ENCODE assay signal across 8 cellular contexts in the genomic region with DNA sequence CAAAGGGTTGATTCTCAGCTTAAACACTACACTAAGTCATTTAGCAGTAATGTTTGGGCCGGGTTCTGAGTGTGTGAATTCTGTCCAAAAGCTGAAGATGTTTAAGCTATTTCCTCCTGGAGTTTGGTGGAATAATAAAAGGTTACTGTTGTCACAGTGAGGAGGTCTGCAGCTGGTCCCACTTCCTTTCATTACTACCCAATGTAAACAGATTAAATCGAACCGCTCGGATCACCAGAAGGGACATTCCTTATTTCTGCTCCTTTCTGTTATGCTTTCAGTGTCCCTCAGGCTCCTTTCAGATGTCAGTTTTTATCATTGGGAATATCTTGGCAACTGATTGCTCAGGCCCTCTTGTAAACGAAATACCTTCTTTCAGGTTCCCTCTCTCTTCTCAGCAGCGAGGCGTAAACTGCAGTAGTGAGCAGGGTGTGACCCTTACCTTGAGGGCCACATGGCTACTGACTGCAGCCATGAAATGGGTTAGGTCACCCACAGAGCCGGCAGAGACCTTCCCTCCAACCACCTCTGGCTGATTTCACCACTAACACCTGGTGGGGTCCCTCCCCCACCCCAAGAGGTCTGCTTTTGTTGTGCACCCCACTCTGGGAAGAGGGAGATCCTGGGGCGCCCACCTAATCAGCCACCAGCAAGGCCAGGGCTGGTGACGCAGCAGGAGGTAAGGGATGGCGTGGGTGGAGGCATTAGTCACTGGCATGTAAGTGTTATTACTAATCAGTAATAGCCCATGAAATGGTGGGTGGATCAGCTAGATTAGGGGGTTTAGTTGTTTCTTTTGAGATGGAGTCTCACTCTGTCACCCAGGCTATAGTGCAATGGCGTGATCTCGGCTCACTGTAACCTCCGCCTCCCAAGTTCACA.
DNase-seq lines count a peak whose midpoint lies in the region; ATAC-seq, FAIRE-seq and TF ChIP-seq lines count a peak whose summit lies in the region.

No MANE protein-coding gene starts in this region.

- peaks cover 6% of the 10 kb centered on the region for H3K4me1 Mint-ChIP-seq in activated CD8-positive, alpha-beta T cell treated with anti-CD3 and anti-CD28 coated beads for 36 hours (ENCODE audit: low read depth)
- no peaks in the 10 kb centered on the region for H3K4me1 Mint-ChIP-seq in activated CD8-positive, alpha-beta T cell treated with anti-CD3 and anti-CD28 coated beads, Interleukin-2, amount 10 ng/mL, durations not matched to agents 7 days and 5 days (ENCODE audit: low read depth)
- H3K4me1 Mint-ChIP-seq in activated T-cell treated with anti-CD3 and anti-CD28 coated beads, Interleukin-2, amount 50 U/mL, for 4 hours (ENCODE audit: low read depth): peaks cover 3% of the 10 kb centered on the region

- no peak for FAIRE-seq in kidney (lab: Jason Lieb, UNC)

- H3K9me3 ChIP-seq in kidney (ENCODE audit: control insufficient read depth in 1 of 2, low read length in 2 of 2): no peaks in the 10 kb centered on the region

- POLR2A ChIA-PET in activated CD8-positive, alpha-beta T cell treated with anti-CD3 and anti-CD28 coated beads for 36 hours (lab: Charles Lee): interaction anchor here (0.9 kb wide), 1 partner anchor 32 kb away, joined by 3 read pairs; no protein-coding TSS in a partner anchor
- POLR2A ChIA-PET in activated CD8-positive, alpha-beta T cell treated with anti-CD3 and anti-CD28 coated beads, Interleukin-2, amount 10 ng/mL, durations not matched to agents 7 days and 5 days (lab: Charles Lee): no interaction called here

- no peak overlapping the region for H3K4me3 Mint-ChIP-seq in activated CD8-positive, alpha-beta T cell treated with anti-CD3 and anti-CD28 coated beads for 36 hours
- no peak overlapping the region for H3K4me3 Mint-ChIP-seq in activated CD8-positive, alpha-beta T cell treated with anti-CD3 and anti-CD28 coated beads, Interleukin-2, amount 10 ng/mL, durations not matched to agents 7 days and 5 days
- no peak overlapping the region for H3K4me3 Mint-ChIP-seq in activated T-cell treated with anti-CD3 and anti-CD28 coated beads, Interleukin-2, amount 50 U/mL, for 4 hours

- no peaks in the 10 kb centered on the region for H3K4me1 ChIP-seq in kidney (ENCODE audit: control insufficient read depth in 1 of 2, insufficient read depth in 1 of 2, low read depth in 1 of 2, low read length in 2 of 2)

- H3K36me3 ChIP-seq in kidney (ENCODE audit: control insufficient read depth in 1 of 2, insufficient read depth in 2 of 2, low read length in 2 of 2): peaks cover 11 to 16% of the 10 kb centered on the region in 2 donors

- peak; percentile 66 for DNase-seq in activated CD8-positive, alpha-beta T cell treated with anti-CD3 and anti-CD28 coated beads for 36 hours
- no peak for DNase-seq in activated CD8-positive, alpha-beta T cell treated with anti-CD3 and anti-CD28 coated beads, Interleukin-2, amount 10 ng/mL, durations not matched to agents 7 days and 5 days
- DNase-seq in activated T-cell treated with anti-CD3 and anti-CD28 coated beads, Interleukin-2, amount 50 U/mL, for 4 hours: no peak
- DNase-seq in iris pigment epithelial cell (ENCODE audit: low read depth): peak; percentile 89
- DNase-seq in stimulated activated CD8-positive, alpha-beta memory T cell treated with anti-CD3 and anti-CD28 coated beads, Interleukin-7, amount 100 ng/mL, for 48 hours (ENCODE audit: extremely low read depth in 1 of 2, low read depth in 1 of 2): peak; percentile 10 to 28
- DNase-seq in posterior vena cava (ENCODE audit: low spot score): no peak
- no peak for DNase-seq in kidney

- H3K9ac ChIP-seq in kidney (ENCODE audit: low read length in 2 of 2): no peak overlapping the region

- intact Hi-C loops in activated CD8-positive, alpha-beta T cell treated with anti-CD3 and anti-CD28 coated beads for 36 hours (cut with micrococcal nuclease): no loop called here
- intact Hi-C loops in posterior vena cava (cut with DNase I): no loop called here
- intact Hi-C loops in kidney (cut with DNase I): no loop called here

- ATAC-seq in activated CD8-positive, alpha-beta T cell treated with anti-CD3 and anti-CD28 coated beads for 36 hours: peak; percentile 64
- no peak for ATAC-seq in activated CD8-positive, alpha-beta T cell treated with anti-CD3 and anti-CD28 coated beads, Interleukin-2, amount 10 ng/mL, durations not matched to agents 7 days and 5 days
- peak; percentile 70 to 84 for ATAC-seq in activated T-cell treated with anti-CD3 and anti-CD28 coated beads, Interleukin-2, amount 50 U/mL, for 4 hours
- ATAC-seq in GM18519 (IDR thresholded peaks at IDR 0.05; ENCODE audit: low FRiP score, unreplicated experiment): no peak

- no peak overlapping the region for H3K27ac ChIP-seq in kidney (ENCODE audit: low read depth in 2 of 2, low read length in 2 of 2)

- peaks cover 22% of the 10 kb centered on the region for H3K36me3 Mint-ChIP-seq in activated CD8-positive, alpha-beta T cell treated with anti-CD3 and anti-CD28 coated beads for 36 hours (ENCODE audit: low read depth)
- peaks cover 25% of the 10 kb centered on the region for H3K36me3 Mint-ChIP-seq in activated CD8-positive, alpha-beta T cell treated with anti-CD3 and anti-CD28 coated beads, Interleukin-2, amount 10 ng/mL, durations not matched to agents 7 days and 5 days (ENCODE audit: low read depth)
- peaks cover 21% of the 10 kb centered on the region for H3K36me3 Mint-ChIP-seq in activated T-cell treated with anti-CD3 and anti-CD28 coated beads, Interleukin-2, amount 50 U/mL, for 4 hours (ENCODE audit: insufficient read depth)

- no peaks in the 10 kb centered on the region for H3K9me3 Mint-ChIP-seq in activated CD8-positive, alpha-beta T cell treated with anti-CD3 and anti-CD28 coated beads for 36 hours
- no peaks in the 10 kb centered on the region for H3K9me3 Mint-ChIP-seq in activated CD8-positive, alpha-beta T cell treated with anti-CD3 and anti-CD28 coated beads, Interleukin-2, amount 10 ng/mL, durations not matched to agents 7 days and 5 days (ENCODE audit: insufficient read depth)
- no peaks in the 10 kb centered on the region for H3K9me3 Mint-ChIP-seq in activated T-cell treated with anti-CD3 and anti-CD28 coated beads, Interleukin-2, amount 50 U/mL, for 4 hours

- no peak overlapping the region for H3K4me3 ChIP-seq in kidney (ENCODE audit: low read length in 2 of 2)

- no peak for TF ChIP-seq CTCF in activated CD8-positive, alpha-beta T cell treated with anti-CD3 and anti-CD28 coated beads for 36 hours (IDR thresholded peaks at IDR 0.05)
- no peak for TF ChIP-seq CTCF in kidney (IDR thresholded peaks at IDR 0.05; ENCODE audit: borderline replicate concordance, extremely low read depth, insufficient read depth)

- no peaks in the 10 kb centered on the region for H3K27me3 Mint-ChIP-seq in activated CD8-positive, alpha-beta T cell treated with anti-CD3 and anti-CD28 coated beads for 36 hours
- no peaks in the 10 kb centered on the region for H3K27me3 Mint-ChIP-seq in activated CD8-positive, alpha-beta T cell treated with anti-CD3 and anti-CD28 coated beads, Interleukin-2, amount 10 ng/mL, durations not matched to agents 7 days and 5 days (ENCODE audit: low read depth)
- H3K27me3 Mint-ChIP-seq in activated T-cell treated with anti-CD3 and anti-CD28 coated beads, Interleukin-2, amount 50 U/mL, for 4 hours (ENCODE audit: low read depth): no peaks in the 10 kb centered on the region

- CTCF ChIA-PET in activated CD8-positive, alpha-beta T cell treated with anti-CD3 and anti-CD28 coated beads for 36 hours (lab: Charles Lee): interaction anchor here (1.4 kb wide), 1 partner anchor 185 kb away, joined by 4 read pairs; no protein-coding TSS in a partner anchor
- CTCF ChIA-PET in activated CD8-positive, alpha-beta T cell treated with anti-CD3 and anti-CD28 coated beads, Interleukin-2, amount 10 ng/mL, durations not matched to agents 7 days and 5 days (lab: Charles Lee): interaction anchor here (1.6 kb wide), 1 partner anchor 185 kb away, joined by 6 read pairs; no protein-coding TSS in a partner anchor

- H3K27ac Mint-ChIP-seq in activated CD8-positive, alpha-beta T cell treated with anti-CD3 and anti-CD28 coated beads for 36 hours: no peak overlapping the region
- no peak overlapping the region for H3K27ac Mint-ChIP-seq in activated CD8-positive, alpha-beta T cell treated with anti-CD3 and anti-CD28 coated beads, Interleukin-2, amount 10 ng/mL, durations not matched to agents 7 days and 5 days

Comparison
In these comparisons a context has a peak if more than half of its experiments do, and no peak if none do; other contexts are left out.
1. ATAC-seq: peak in activated CD8-positive, alpha-beta T cell treated with anti-CD3 and anti-CD28 coated beads for 36 hours (single experiment) and activated T-cell treated with anti-CD3 and anti-CD28 coated beads, Interleukin-2, amount 50 U/mL, for 4 hours (2 of 2); none in activated CD8-positive, alpha-beta T cell treated with anti-CD3 and anti-CD28 coated beads, Interleukin-2, amount 10 ng/mL, durations not matched to agents 7 days and 5 days (single experiment) and GM18519 (single experiment).
2. DNase-seq: peak in activated CD8-positive, alpha-beta T cell treated with anti-CD3 and anti-CD28 coated beads for 36 hours (single experiment), iris pigment epithelial cell (single experiment) and stimulated activated CD8-positive, alpha-beta memory T cell treated with anti-CD3 and anti-CD28 coated beads, Interleukin-7, amount 100 ng/mL, for 48 hours (2 of 2); none in activated CD8-positive, alpha-beta T cell treated with anti-CD3 and anti-CD28 coated beads, Interleukin-2, amount 10 ng/mL, durations not matched to agents 7 days and 5 days (single experiment), activated T-cell treated with anti-CD3 and anti-CD28 coated beads, Interleukin-2, amount 50 U/mL, for 4 hours (single experiment), posterior vena cava (single experiment) and kidney (single experiment).